10 cellular contexts compared by ENCODE assay signal in the genomic region with DNA sequence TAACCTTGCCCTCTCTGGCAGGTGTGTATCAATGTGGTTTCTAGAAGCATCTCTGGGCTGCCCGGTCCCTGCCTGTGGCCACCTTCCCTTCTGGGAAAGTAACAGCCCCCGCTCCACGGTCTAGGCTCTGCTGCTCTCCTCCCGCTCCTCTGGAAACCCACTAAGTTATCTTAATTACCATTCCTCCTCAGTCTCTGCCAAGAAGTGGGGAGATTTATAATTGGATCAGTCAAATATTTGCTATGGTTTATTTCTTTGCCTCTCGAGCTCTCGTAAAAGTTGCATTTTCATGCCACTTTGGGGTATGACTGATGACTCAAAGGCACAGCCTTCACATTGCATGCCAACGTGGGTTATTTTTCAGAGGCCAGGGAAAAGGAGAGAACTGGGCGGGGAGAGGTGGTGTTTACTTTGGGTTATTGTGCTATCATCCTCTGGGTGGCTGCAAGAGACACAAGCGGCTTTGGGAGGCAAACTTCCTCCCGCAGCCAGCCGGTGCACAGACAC.
DNase-seq lines count a peak whose midpoint lies in the region; ATAC-seq and TF ChIP-seq lines count a peak whose summit lies in the region.
"Had no signal": no experiment of that assay in that cellular context is flagged by ENCODE, and none has a peak within 500 bp of the region (broad histone marks: within the 10 kb centered on the region; RNA-seq: fewer than 3 reads in every experiment).

No MANE protein-coding gene starts in this region.

- dilution Hi-C loops in mammary epithelial cell (cut with HindIII; ENCODE audit: low sequenced_read_pairs): no loop called here

- H3K27ac ChIP-seq in mammary epithelial cell (ENCODE audit: insufficient read depth, low read depth, low read length): no peak overlapping the region

- no peaks in the 10 kb centered on the region for H3K79me2 ChIP-seq in mammary epithelial cell (ENCODE audit: insufficient read depth, low read length)

- H3K9ac ChIP-seq in mammary epithelial cell (ENCODE audit: insufficient read depth, low read length): no peak overlapping the region

- no peaks in the 10 kb centered on the region for H3K9me3 ChIP-seq in mammary epithelial cell (replicated peaks; ENCODE audit: insufficient read depth, low read length)

- no TSS peak for BruUV-seq in mammary epithelial cell (replicated peaks; lab: Mats Ljungman, UMichigan)

- ATAC-seq in omental fat pad (ENCODE audit: low FRiP score): peak; percentile 70
- no peak for ATAC-seq in HG03045 (IDR thresholded peaks at IDR 0.05; ENCODE audit: unreplicated experiment)
- no peak for ATAC-seq in GM19452 (IDR thresholded peaks at IDR 0.05; ENCODE audit: unreplicated experiment)
- no peak for ATAC-seq in GM18517 (IDR thresholded peaks at IDR 0.05; ENCODE audit: unreplicated experiment)
- no peak for ATAC-seq in HG02610 (IDR thresholded peaks at IDR 0.05; ENCODE audit: unreplicated experiment)
- ATAC-seq: naive thymus-derived CD4-positive, alpha-beta T cell had no signal

- peak; percentile 49; the same call in 1 of the 2 replicates for TF ChIP-seq CTCF in LNCAP (IDR thresholded peaks at IDR 0.05)
- TF ChIP-seq CTCF in mammary epithelial cell (conservative IDR thresholded peaks at IDR 0.05 in 1 of 2, IDR thresholded peaks at IDR 0.05 in 1 of 2; ENCODE audit: extremely low read depth in 1 of 2, insufficient read depth in 1 of 2, low read depth in 1 of 2, low read length in 2 of 2): no peak
- TF ChIP-seq CTCF in omental fat pad (IDR thresholded peaks at IDR 0.05): no peak

- no peak overlapping the region for H3K4me3 ChIP-seq in mammary epithelial cell (replicated peaks in 1 of 3; ENCODE audit: insufficient read depth in 1 of 3, low read depth in 2 of 3, low read length in 3 of 3)

- H4K20me1 ChIP-seq in mammary epithelial cell (ENCODE audit: insufficient read depth, low read length): no peaks in the 10 kb centered on the region

- 81% methylated on average over 9 of the region's 11 CpGs for WGBS in mammary epithelial cell (ENCODE audit: low coverage, missing lambda C conversion rate)

- no peaks in the 10 kb centered on the region for H3K36me3 ChIP-seq in mammary epithelial cell (ENCODE audit: insufficient read depth, low read length)

- H3K27me3 ChIP-seq in mammary epithelial cell (ENCODE audit: insufficient read depth, low read length): no peaks in the 10 kb centered on the region

- CTCF ChIA-PET in mammary epithelial cell (lab: Charles Lee; ENCODE audit: low non-redundant PET): no interaction called here

- intact Hi-C loops in mammary epithelial cell (cut with micrococcal nuclease): no loop called here

- H3K4me2 ChIP-seq in mammary epithelial cell (ENCODE audit: insufficient read depth, low read depth, low read length): no peak overlapping the region

- DNase-seq in EL (peak; percentile 88), mammary epithelial cell (peak; percentile 21), omental fat pad (ENCODE audit: low spot score) (no peak)
- DNase-seq: activated T-cell treated with anti-CD3 and anti-CD28 coated beads, Interleukin-2, amount 50 U/mL, for 1 hour; naive thymus-derived CD4-positive, alpha-beta T cell had no signal

- no peak overlapping the region for H2AFZ ChIP-seq in mammary epithelial cell (ENCODE audit: low read depth, low read length)

- in situ Hi-C loops in mammary epithelial cell (cut with MboI; ENCODE audit: low sequenced_read_pairs in 2 of 2): no loop called here

- H3K4me1 ChIP-seq in mammary epithelial cell (ENCODE audit: insufficient read depth, low read length): no peaks in the 10 kb centered on the region
